Comparison of ENCODE assay signal across 11 cellular contexts in genomic region chr6:34362909-34363713, GRCh38. TPM values are rescaled to one million over a fixed set of nuclear protein-coding genes. Genes with fewer than 3 reads are reported as not detected.
A peak's percentile ranks its signal among the peaks of the same experiment; 100 is the strongest.
DNase-seq lines count a peak whose midpoint lies in the region; ATAC-seq, FAIRE-seq and TF ChIP-seq lines count a peak whose summit lies in the region.
"Had no signal": no experiment of that assay in that cellular context is flagged by ENCODE, and none has a peak within 500 bp of the region (broad histone marks: within the 10 kb centered on the region; RNA-seq: fewer than 3 reads in every experiment).

No MANE protein-coding gene starts in this region.

- no peak overlapping the region for H4K8ac ChIP-seq in IMR-90 (ENCODE audit: low read depth in 2 of 2, low read length in 2 of 2)

- no peaks in the 10 kb centered on the region for H3K9me3 ChIP-seq in IMR-90 (ENCODE audit: control insufficient read depth, insufficient read depth, low read length)
- H3K9me3 ChIP-seq in naive thymus-derived CD4-positive, alpha-beta T cell (ENCODE audit: control insufficient read depth in 2 of 3, low read length in 3 of 3), result no peaks in the 10 kb centered on the region

- POLR2A ChIA-PET in IMR-90 (lab: Charles Lee; ENCODE audit: unreplicated experiment), result no interaction called here
- POLR2A ChIA-PET in naive thymus-derived CD4-positive, alpha-beta T cell (lab: Charles Lee), result interaction anchor here (0.6 kb wide), 1 partner anchor 33 kb away, joined by 3 read pairs; no protein-coding TSS in a partner anchor

- H3K27me3 Mint-ChIP-seq in activated T-helper 1 cell treated with anti-CD3 and anti-CD28 coated beads, Interleukin-12 subunit alpha, Interleukin-12 subunit beta, Interleukin-2, Interleukin-4 antibody, amounts not matched to agents 30 ng/mL and 10 ng/mL and 1 ng/mL, durations not matched to agents 14 hours and 24 hours and 36 hours (ENCODE audit: insufficient read depth), result no peaks in the 10 kb centered on the region
- no peaks in the 10 kb centered on the region for H3K27me3 Mint-ChIP-seq in naive thymus-derived CD4-positive, alpha-beta T cell
- no peaks in the 10 kb centered on the region for H3K27me3 Mint-ChIP-seq in HFFc6 (ENCODE audit: insufficient read depth)

- no peaks in the 10 kb centered on the region for H3K27me3 ChIP-seq in IMR-90 (ENCODE audit: control insufficient read depth, insufficient read depth, low read length)
- H3K27me3 ChIP-seq in naive thymus-derived CD4-positive, alpha-beta T cell (ENCODE audit: control insufficient read depth in 2 of 2, insufficient read depth in 2 of 2, low read length in 2 of 2), result no peaks in the 10 kb centered on the region
- H3K27me3 ChIP-seq: foreskin keratinocyte had no signal

- H3K79me1 ChIP-seq in IMR-90 (ENCODE audit: low read depth in 1 of 2, low read length in 2 of 2), result peaks cover 38 to 66% of the 10 kb centered on the region in 2 experiments

- H2AK5ac ChIP-seq in IMR-90 (ENCODE audit: low read depth, low read length), result no peak overlapping the region; the same call in 1 of the 2 replicates

- no peak overlapping the region for H4K5ac ChIP-seq in IMR-90 (ENCODE audit: low read depth, low read length)

- no peak overlapping the region for H3K9ac ChIP-seq in IMR-90 (ENCODE audit: low read depth, low read length)

- FAIRE-seq in GM12892 (lab: Jason Lieb, UNC), result peak; percentile 84

- dilution Hi-C loops in IMR-90 (cut with HindIII; ENCODE audit: low sequenced_read_pairs, unreplicated experiment), result no loop called here

- H2BK20ac ChIP-seq in IMR-90 (ENCODE audit: low read depth, low read length), result no peak overlapping the region

- CTCF ChIA-PET in IMR-90 (lab: Yijun Ruan, JAX), result interaction anchor here (0.6 kb wide), 1 partner anchor 15 kb away, joined by 3 read pairs; no protein-coding TSS in a partner anchor
- CTCF ChIA-PET in naive thymus-derived CD4-positive, alpha-beta T cell (lab: Charles Lee), result interaction anchor here (0.7 to 1.0 kb wide), 2 partner anchors 92 to 167 kb away, joined by 3 to 4 read pairs; no protein-coding TSS in a partner anchor

- H3K23ac ChIP-seq in IMR-90 (ENCODE audit: low read depth, low read length), result 0 out of 2 replicates have a peak overlapping the region, but pooled peaks have one; percentile 23

- no peak overlapping the region for H2BK120ac ChIP-seq in IMR-90 (ENCODE audit: low read depth, low read length)

- no peak overlapping the region for H2BK15ac ChIP-seq in IMR-90 (ENCODE audit: low read depth, low read length)

- no peak overlapping the region for H3K4me3 ChIP-seq in IMR-90 (ENCODE audit: insufficient read depth, low read depth, low read length)
- no peak overlapping the region for H3K4me3 ChIP-seq in naive thymus-derived CD4-positive, alpha-beta T cell (ENCODE audit: low read length)

- H3K56ac ChIP-seq in IMR-90 (ENCODE audit: extremely low read depth, insufficient read depth, low read length), result no peak overlapping the region

- no peak overlapping the region for H3K4ac ChIP-seq in IMR-90 (ENCODE audit: low read depth, low read length)

- BruUV-seq in IMR-90 (replicated peaks; lab: Mats Ljungman, UMichigan), result no TSS peak

- no peaks in the 10 kb centered on the region for H3K36me3 Mint-ChIP-seq in activated T-helper 1 cell treated with anti-CD3 and anti-CD28 coated beads, Interleukin-12 subunit alpha, Interleukin-12 subunit beta, Interleukin-2, Interleukin-4 antibody, amounts not matched to agents 30 ng/mL and 10 ng/mL and 1 ng/mL, durations not matched to agents 14 hours and 24 hours and 36 hours (ENCODE audit: low read depth)
- peaks cover 0 to 7% (median 0%) of the 10 kb centered on the region in 5 donors for H3K36me3 Mint-ChIP-seq in naive thymus-derived CD4-positive, alpha-beta T cell
- H3K36me3 Mint-ChIP-seq in HFFc6 (ENCODE audit: low read depth), result peaks cover 3% of the 10 kb centered on the region; the same call in 1 of the 2 replicates

- H3K18ac ChIP-seq in IMR-90 (ENCODE audit: low read depth, low read length), result no peak overlapping the region

- WGBS in IMR-90 (ENCODE audit: extremely low coverage in 2 of 2, insufficient read length in 1 of 2), 2 experiments, result 89% methylated on average over 1 of the region's 7 CpGs; no CpG with 5 or more reads in 1 of the 2 experiments

- H3K14ac ChIP-seq in IMR-90 (replicated peaks; ENCODE audit: low read depth, low read length), result no peak overlapping the region

- H3K36me3 ChIP-seq in IMR-90 (ENCODE audit: control insufficient read depth, insufficient read depth, low read length), result no peaks in the 10 kb centered on the region
- H3K36me3 ChIP-seq in naive thymus-derived CD4-positive, alpha-beta T cell (ENCODE audit: control insufficient read depth in 2 of 3, insufficient read depth in 3 of 3, low read length in 3 of 3), result no peaks in the 10 kb centered on the region

- TF ChIP-seq RAD21 in IMR-90 (IDR thresholded peaks at IDR 0.05; ENCODE audit: low read length), result no peak

- no peak overlapping the region for H2AFZ ChIP-seq in IMR-90 (replicated peaks; ENCODE audit: low read length, poor library complexity)

- H3K4me3 Mint-ChIP-seq in activated T-helper 1 cell treated with anti-CD3 and anti-CD28 coated beads, Interleukin-12 subunit alpha, Interleukin-12 subunit beta, Interleukin-2, Interleukin-4 antibody, amounts not matched to agents 30 ng/mL and 10 ng/mL and 1 ng/mL, durations not matched to agents 14 hours and 24 hours and 36 hours, result no peak overlapping the region
- peak overlapping the region in 1 of 10 donors; percentile 24 for H3K4me3 Mint-ChIP-seq in naive thymus-derived CD4-positive, alpha-beta T cell
- H3K4me3 Mint-ChIP-seq in HFFc6, result no peak overlapping the region

- H3K9me1 ChIP-seq in IMR-90 (ENCODE audit: insufficient read depth, low read length), result peaks cover 3% of the 10 kb centered on the region; the same call in 1 of the 2 replicates

- TF ChIP-seq POLR2A in GM12892 (IDR thresholded peaks at IDR 0.05; ENCODE audit: low read depth, low read length), result no peak
- no peak for TF ChIP-seq POLR2A in IMR-90 (IDR thresholded peaks at IDR 0.05; ENCODE audit: low read depth, low read length)

- no peak overlapping the region for H2AK9ac ChIP-seq in IMR-90 (replicated peaks; ENCODE audit: low read depth, low read length, poor library complexity)

- TF ChIP-seq CTCF in IMR-90 (conservative IDR thresholded peaks at IDR 0.05; ENCODE audit: low read depth, low read length) (no peak), HFFc6 (IDR thresholded peaks at IDR 0.05) (no peak)

- in situ Hi-C loops in IMR-90 (cut with MboI; ENCODE audit: low sequenced_read_pairs), result no loop called here

- H3K9me3 Mint-ChIP-seq in activated T-helper 1 cell treated with anti-CD3 and anti-CD28 coated beads, Interleukin-12 subunit alpha, Interleukin-12 subunit beta, Interleukin-2, Interleukin-4 antibody, amounts not matched to agents 30 ng/mL and 10 ng/mL and 1 ng/mL, durations not matched to agents 14 hours and 24 hours and 36 hours, result no peaks in the 10 kb centered on the region
- no peaks in the 10 kb centered on the region for H3K9me3 Mint-ChIP-seq in naive thymus-derived CD4-positive, alpha-beta T cell
- no peaks in the 10 kb centered on the region for H3K9me3 Mint-ChIP-seq in HFFc6

- no peak for ATAC-seq in IMR-90 (ENCODE audit: low read depth)
- no peak for ATAC-seq in naive thymus-derived CD4-positive, alpha-beta T cell
- ATAC-seq: foreskin keratinocyte had no signal

- H3K27ac ChIP-seq in IMR-90 (ENCODE audit: insufficient read depth, low read length), result no peak overlapping the region
- no peak overlapping the region for H3K27ac ChIP-seq in naive thymus-derived CD4-positive, alpha-beta T cell (ENCODE audit: low read depth, low read length)
- H3K27ac ChIP-seq: foreskin keratinocyte had no signal

- no peak overlapping the region for H3K4me2 ChIP-seq in IMR-90 (ENCODE audit: low read depth, low read length)

- peaks cover 48% of the 10 kb centered on the region for H4K20me1 ChIP-seq in IMR-90 (ENCODE audit: insufficient read depth, low read length)

- no peak overlapping the region for H2BK5ac ChIP-seq in IMR-90 (ENCODE audit: low read depth, low read length, poor library complexity, severe bottlenecking)

- peaks cover 9% of the 10 kb centered on the region for H3K4me1 ChIP-seq in IMR-90 (ENCODE audit: control insufficient read depth, insufficient read depth, low read length)
- H3K4me1 ChIP-seq in naive thymus-derived CD4-positive, alpha-beta T cell (ENCODE audit: control insufficient read depth in 2 of 2, insufficient read depth in 2 of 2, low read length in 2 of 2), result peaks cover 0 to 2% of the 10 kb centered on the region in 2 donors

- peaks cover 41% of the 10 kb centered on the region for H3K4me1 Mint-ChIP-seq in activated T-helper 1 cell treated with anti-CD3 and anti-CD28 coated beads, Interleukin-12 subunit alpha, Interleukin-12 subunit beta, Interleukin-2, Interleukin-4 antibody, amounts not matched to agents 30 ng/mL and 10 ng/mL and 1 ng/mL, durations not matched to agents 14 hours and 24 hours and 36 hours (ENCODE audit: low read depth)
- peaks cover 34 to 64% (median 51%) of the 10 kb centered on the region in 7 donors for H3K4me1 Mint-ChIP-seq in naive thymus-derived CD4-positive, alpha-beta T cell
- peaks cover 60% of the 10 kb centered on the region for H3K4me1 Mint-ChIP-seq in HFFc6 (ENCODE audit: low read depth)

- no peak overlapping the region for H4K91ac ChIP-seq in IMR-90 (ENCODE audit: insufficient read depth, low read depth, low read length)

- H3K27ac Mint-ChIP-seq in activated T-helper 1 cell treated with anti-CD3 and anti-CD28 coated beads, Interleukin-12 subunit alpha, Interleukin-12 subunit beta, Interleukin-2, Interleukin-4 antibody, amounts not matched to agents 30 ng/mL and 10 ng/mL and 1 ng/mL, durations not matched to agents 14 hours and 24 hours and 36 hours, result no peak overlapping the region
- peak overlapping the region in 5 of 9 donors; percentile 3 to 54 (median 12) for H3K27ac Mint-ChIP-seq in naive thymus-derived CD4-positive, alpha-beta T cell
- no peak overlapping the region for H3K27ac Mint-ChIP-seq in HFFc6

- intact Hi-C loops in IMR-90 (cut with micrococcal nuclease), result no loop called here
- intact Hi-C loops in activated T-helper 1 cell treated with anti-CD3 and anti-CD28 coated beads, Interleukin-12 subunit alpha, Interleukin-12 subunit beta, Interleukin-2, Interleukin-4 antibody, amounts not matched to agents 30 ng/mL and 10 ng/mL and 1 ng/mL, durations not matched to agents 14 hours and 24 hours and 36 hours (cut with micrococcal nuclease), result loop anchor here (10.0 kb wide), 1 partner anchor 48 kb away; no protein-coding TSS in a partner anchor
- intact Hi-C loops in naive thymus-derived CD4-positive, alpha-beta T cell (cut with micrococcal nuclease), result loop anchor here in 1 of 2 donors (10.0 kb wide), 1 partner anchor 48 kb away; no protein-coding TSS in a partner anchor

- DNase-seq in GM12892 (ENCODE audit: insufficient read length), result peak; percentile 13
- no peak for DNase-seq in IMR-90
- peak; percentile 4 for DNase-seq in activated T-helper 1 cell treated with anti-CD3 and anti-CD28 coated beads, Interleukin-12 subunit alpha, Interleukin-12 subunit beta, Interleukin-2, Interleukin-4 antibody, amounts not matched to agents 30 ng/mL and 10 ng/mL and 1 ng/mL, durations not matched to agents 14 hours and 24 hours and 36 hours (ENCODE audit: low spot score)
- no peak for DNase-seq in naive thymus-derived CD4-positive, alpha-beta T cell
- no peak for DNase-seq in dermis blood vessel endothelial cell
- no peak for DNase-seq in epidermal melanocyte (ENCODE audit: insufficient read length, low spot score)
- DNase-seq in NCI-H2029 treated with DMSO at 0.1 percent for 48 hours (lab: John Stamatoyannopoulos, UW), result no peak
- no peak for DNase-seq in HFFc6
- DNase-seq: foreskin keratinocyte, mesenchymal stem cell, NCI-H345 had no signal

RNA-seq across cellular contexts. Expression of gene NUDT3, which starts 29.4 kb away (rescaled TPM):
- 4.6 TPM for polyA plus RNA-seq in GM12892 (2012; ENCODE audit: missing spikeins)
- total RNA-seq in IMR-90 (2012; rRNA removed) (17.2 and 21.4 TPM in 2 replicates), dermis blood vessel endothelial cell (24.3 and 33.9 TPM in 2 replicates)
- 9.1 and 10.1 TPM in 2 replicates for polyA plus RNA-seq in IMR-90 (2012; rRNA removed)
- 3.8 and 4.5 TPM in 2 replicates for polyA plus RNA-seq in IMR-90 (2012; cell fraction: cytosol; rRNA removed)
- 3.1 and 12.1 TPM in 2 replicates for polyA plus RNA-seq in IMR-90 (2012; cell fraction: nucleus; rRNA removed; ENCODE audit: low replicate concordance)
- total RNA-seq in activated T-helper 1 cell treated with anti-CD3 and anti-CD28 coated beads, Interleukin-12 subunit alpha, Interleukin-12 subunit beta, Interleukin-2, Interleukin-4 antibody, amounts not matched to agents 30 ng/mL and 10 ng/mL and 1 ng/mL, durations not matched to agents 14 hours and 24 hours and 36 hours, result 20.0 and 20.8 TPM in 2 replicates
- total RNA-seq in naive thymus-derived CD4-positive, alpha-beta T cell, result 10 to 100 TPM; 16.2 to 29.7 (median 25.4) TPM
- polyA plus RNA-seq in naive thymus-derived CD4-positive, alpha-beta T cell, result 10 to 100 TPM; 10.4 to 11.5 TPM
- total RNA-seq in HFFc6 (2021; fragmentation: NEBNext Ultra II Directional; extraction: Animal tissue kit (Norgen Biotek cat#: 25700)), result 10 to 100 TPM; 11.3 to 18.9 (median 16.6) TPM

Comparison
In these comparisons a context has a peak if more than half of its experiments do, and no peak if none do; other contexts are left out.
1. DNase-seq: peak in GM12892 (single experiment) and activated T-helper 1 cell treated with anti-CD3 and anti-CD28 coated beads, Interleukin-12 subunit alpha, Interleukin-12 subunit beta, Interleukin-2, Interleukin-4 antibody, amounts not matched to agents 30 ng/mL and 10 ng/mL and 1 ng/mL, durations not matched to agents 14 hours and 24 hours and 36 hours (single experiment); none in IMR-90 (single experiment), naive thymus-derived CD4-positive, alpha-beta T cell (0 of 9), dermis blood vessel endothelial cell (single experiment), epidermal melanocyte (single experiment), NCI-H2029 treated with DMSO at 0.1 percent for 48 hours (single experiment) and HFFc6 (single experiment).
2. H3K27ac Mint-ChIP-seq: peak in naive thymus-derived CD4-positive, alpha-beta T cell (5 of 9); none in activated T-helper 1 cell treated with anti-CD3 and anti-CD28 coated beads, Interleukin-12 subunit alpha, Interleukin-12 subunit beta, Interleukin-2, Interleukin-4 antibody, amounts not matched to agents 30 ng/mL and 10 ng/mL and 1 ng/mL, durations not matched to agents 14 hours and 24 hours and 36 hours (single experiment) and HFFc6 (single experiment).